In genomic region chr13:107864543-107865460, GRCh38 we compare ENCODE assay signal across 8 cellular contexts.
DNase-seq lines count a peak whose midpoint lies in the region; ATAC-seq and TF ChIP-seq lines count a peak whose summit lies in the region.
"Had no signal": no experiment of that assay in that cellular context is flagged by ENCODE, and none has a peak within 500 bp of the region (broad histone marks: within the 10 kb centered on the region; RNA-seq: fewer than 3 reads in every experiment).

No MANE protein-coding gene starts in this region.

- no peaks in the 10 kb centered on the region for H4K20me1 ChIP-seq in mammary epithelial cell (ENCODE audit: insufficient read depth, low read length)

- H3K4me2 ChIP-seq in mammary epithelial cell (ENCODE audit: insufficient read depth, low read depth, low read length) = no peak overlapping the region

- intact Hi-C loops in mammary epithelial cell (cut with micrococcal nuclease) = loop anchor here (5.0 kb wide), 1 partner anchor 658 kb away; no protein-coding TSS in a partner anchor
- intact Hi-C loops in left cardiac atrium (cut with DNase I) = no loop called here
- intact Hi-C loops in left colon (cut with DNase I, micrococcal nuclease) = no loop called here

- H3K79me2 ChIP-seq in mammary epithelial cell (ENCODE audit: insufficient read depth, low read length) = no peaks in the 10 kb centered on the region

- dilution Hi-C loops in mammary epithelial cell (cut with HindIII; ENCODE audit: low sequenced_read_pairs) = no loop called here

- ATAC-seq in left cardiac atrium (no peak), left colon (no peak)

- peaks cover 26% of the 10 kb centered on the region for H3K27me3 ChIP-seq in mammary epithelial cell (ENCODE audit: insufficient read depth, low read length)

- TF ChIP-seq CTCF in GM12865 (IDR thresholded peaks at IDR 0.05; ENCODE audit: insufficient read depth, low read depth, low read length, missing control alignments) = no peak
- no peak for TF ChIP-seq CTCF in mammary epithelial cell (conservative IDR thresholded peaks at IDR 0.05 in 1 of 2, IDR thresholded peaks at IDR 0.05 in 1 of 2; ENCODE audit: extremely low read depth in 1 of 2, insufficient read depth in 1 of 2, low read depth in 1 of 2, low read length in 2 of 2)

- H3K4me3 ChIP-seq in GM12865 (ENCODE audit: low read depth, low read length) (no peak overlapping the region), mammary epithelial cell (replicated peaks in 1 of 3; ENCODE audit: insufficient read depth in 1 of 3, low read depth in 2 of 3, low read length in 3 of 3) (no peak overlapping the region)

- DNase-seq in GM12865 (ENCODE audit: low read depth) (peak; percentile 26), NCI-H1694 (lab: John Stamatoyannopoulos, UW) (peak; percentile 7), mammary epithelial cell (peak; percentile 31), midbrain (lab: John Stamatoyannopoulos, UW) (peak; percentile 27), left cardiac atrium (no peak), left colon (no peak)
- DNase-seq in stimulated activated CD4-positive, alpha-beta T cell treated with anti-CD3 and anti-CD28 coated beads, Interleukin-15, amount 100 ng/mL, for 24 hours = no peak

- no peak overlapping the region for H3K27ac ChIP-seq in mammary epithelial cell (ENCODE audit: insufficient read depth, low read depth, low read length)
- H3K27ac ChIP-seq: tibial nerve had no signal

- H3K9me3 ChIP-seq in mammary epithelial cell (replicated peaks; ENCODE audit: insufficient read depth, low read length) = no peaks in the 10 kb centered on the region
- H3K9me3 ChIP-seq: tibial nerve had no signal

- WGBS in mammary epithelial cell (ENCODE audit: low coverage, missing lambda C conversion rate) = 22% methylated on average over 11 of the region's 11 CpGs

- BruUV-seq in mammary epithelial cell (replicated peaks; lab: Mats Ljungman, UMichigan) = no TSS peak

- CTCF ChIA-PET in mammary epithelial cell (lab: Charles Lee; ENCODE audit: low non-redundant PET) = no interaction called here

- in situ Hi-C loops in mammary epithelial cell (cut with MboI; ENCODE audit: low sequenced_read_pairs in 2 of 2) = no loop called here

- H3K4me1 ChIP-seq in mammary epithelial cell (ENCODE audit: insufficient read depth, low read length) = peaks cover 6% of the 10 kb centered on the region

- H3K36me3 ChIP-seq in mammary epithelial cell (ENCODE audit: insufficient read depth, low read length) = no peaks in the 10 kb centered on the region
- H3K36me3 ChIP-seq: tibial nerve had no signal

- H2AFZ ChIP-seq in mammary epithelial cell (ENCODE audit: low read depth, low read length) = no peak overlapping the region

- H3K9ac ChIP-seq in mammary epithelial cell (ENCODE audit: insufficient read depth, low read length) = no peak overlapping the region

Comparison
In these comparisons a context has a peak if more than half of its experiments do, and no peak if none do; other contexts are left out.
1. DNase-seq: peak in GM12865 (single experiment), NCI-H1694 (single experiment), mammary epithelial cell (single experiment) and midbrain (single experiment); none in stimulated activated CD4-positive, alpha-beta T cell treated with anti-CD3 and anti-CD28 coated beads, Interleukin-15, amount 100 ng/mL, for 24 hours (single experiment), left cardiac atrium (single experiment) and left colon (0 of 2).